ENCODE assay signal across 8 cellular contexts in the genomic region with DNA sequence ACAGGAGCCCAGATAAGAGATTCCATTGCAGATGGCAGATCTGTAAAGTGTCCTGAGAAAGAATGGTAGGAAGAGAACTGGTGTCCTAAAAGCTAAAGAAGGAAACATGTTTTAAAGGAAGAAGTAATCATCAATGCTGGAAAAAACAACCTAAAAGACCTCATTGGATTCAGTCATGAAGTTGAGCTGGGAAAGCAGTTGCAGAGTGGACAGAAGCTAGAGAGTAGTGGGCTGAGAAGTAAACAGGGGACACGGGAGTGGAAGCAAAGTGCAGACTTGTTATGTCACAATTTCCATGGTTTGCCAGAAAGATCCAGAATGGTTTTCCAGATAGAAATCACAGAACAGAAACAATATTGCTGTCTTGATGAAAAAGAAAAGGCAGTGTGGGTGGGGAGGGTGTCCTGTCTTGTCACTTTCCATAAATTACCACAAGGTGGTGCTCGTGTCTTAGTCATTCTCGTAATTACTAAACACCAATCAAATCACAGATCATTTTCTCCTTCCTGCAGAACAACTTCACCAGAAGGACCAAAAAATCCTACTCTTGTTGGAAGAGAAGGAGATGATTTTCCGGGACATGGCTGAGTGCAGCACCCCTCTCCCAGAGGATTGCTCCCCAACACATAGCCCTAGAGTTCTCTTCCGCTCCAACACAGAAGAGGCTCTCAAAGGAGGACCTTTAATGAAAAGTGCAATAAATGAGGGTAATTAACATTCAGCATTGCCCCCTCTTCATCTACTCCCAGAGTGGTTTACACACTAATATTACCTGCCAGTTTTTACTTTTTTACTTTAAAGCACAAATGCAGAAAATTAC.
DNase-seq lines count a peak whose midpoint lies in the region; ATAC-seq and TF ChIP-seq lines count a peak whose summit lies in the region.

No MANE protein-coding gene starts in this region.

- no peak overlapping the region for H3K27ac ChIP-seq in neural cell (ENCODE audit: low read length)

- no peak overlapping the region for H3K4me3 ChIP-seq in fibroblast of mammary gland (ENCODE audit: control insufficient read depth, low read depth, low read length)
- no peak overlapping the region for H3K4me3 ChIP-seq in neural cell (ENCODE audit: low read length)

- H3K36me3 ChIP-seq in neural cell (ENCODE audit: insufficient read depth, low read length), result peaks cover 4% of the 10 kb centered on the region

- in situ Hi-C loops in ACHN (cut with HindIII; ENCODE audit: low pct_ligation_motif_present, low pct_unique_long_range_greater_than_20kb, low sequenced_read_pairs), result no loop called here

- H3K4me2 ChIP-seq in neural cell (ENCODE audit: low read length), result no peak overlapping the region

- TF ChIP-seq CTCF in GM12873 (IDR thresholded peaks at IDR 0.05; ENCODE audit: insufficient read depth, low read depth, low read length, missing control alignments) (peak; percentile 75), fibroblast of mammary gland (conservative IDR thresholded peaks at IDR 0.05; ENCODE audit: control insufficient read depth, insufficient read depth, low read depth, low read length) (peak; percentile 65), neural cell (IDR thresholded peaks at IDR 0.05; ENCODE audit: poor library complexity, severe bottlenecking) (peak; percentile 92)

- no peak overlapping the region for H3K9ac ChIP-seq in neural cell (ENCODE audit: low read length)

- peak; percentile 90 for TF ChIP-seq RAD21 in neural cell (conservative IDR thresholded peaks at IDR 0.05)

- no peaks in the 10 kb centered on the region for H3F3A ChIP-seq in neural cell (ENCODE audit: insufficient read depth, low read length, poor library complexity, severe bottlenecking)

- H4K20me1 ChIP-seq in neural cell (ENCODE audit: insufficient read depth), result no peaks in the 10 kb centered on the region

- H3K9me2 ChIP-seq in neural cell (ENCODE audit: insufficient read depth, low read length), result no peaks in the 10 kb centered on the region

- TF ChIP-seq EP300 in neural cell (conservative IDR thresholded peaks at IDR 0.05; ENCODE audit: poor library complexity, severe bottlenecking), result no peak

- H3K27me3 ChIP-seq in neural cell (ENCODE audit: insufficient read depth, low read depth, low read length), result no peaks in the 10 kb centered on the region

- no peaks in the 10 kb centered on the region for H3K9me3 ChIP-seq in neural cell (ENCODE audit: low read length)

- no peak overlapping the region for H2AFZ ChIP-seq in neural cell (ENCODE audit: low read depth, low read length)

- ATAC-seq in HG03139 (IDR thresholded peaks at IDR 0.05; ENCODE audit: unreplicated experiment), result peak; percentile 83
- ATAC-seq in GM18858 (IDR thresholded peaks at IDR 0.05; ENCODE audit: unreplicated experiment), result no peak

- DNase-seq in ACHN (peak; percentile 53), NCI-H345 treated with DMSO at 0.1 percent for 48 hours (lab: John Stamatoyannopoulos, UW; ENCODE audit: unreplicated experiment) (peak; percentile 39), fibroblast of mammary gland (ENCODE audit: low read depth) (peak; percentile 77)
- DNase-seq in activated CD4-positive, alpha-beta T cell treated with anti-CD3 and anti-CD28 coated beads, Interleukin-2, amount 50 U/mL, for 1 hour, result peak; percentile 35

- no peaks in the 10 kb centered on the region for H3K79me2 ChIP-seq in neural cell (replicated peaks; ENCODE audit: insufficient read depth, low read length)

TF ChIP-seq in neural cell, 6 proteins besides CTCF, POLR2A, EP300 and RAD21:
- TF ChIP-seq EZH2 (IDR thresholded peaks at IDR 0.05; ENCODE audit: borderline replicate concordance, insufficient read depth, low read length, poor library complexity, severe bottlenecking) (no peak), POLR2AphosphoS5 (IDR thresholded peaks at IDR 0.05) (no peak), SMC3 (conservative IDR thresholded peaks at IDR 0.05; ENCODE audit: poor library complexity) (peak; percentile 88)
